In genomic region chr7:125899577-125899976, GRCh38 we compare ENCODE assay signal across 28 cellular contexts.
"Had no signal": no experiment of that assay in that cellular context is flagged by ENCODE, and none has a peak within 500 bp of the region (broad histone marks: within the 10 kb centered on the region; RNA-seq: fewer than 3 reads in every experiment).

No MANE protein-coding gene starts in this region.

- H3K36me3 ChIP-seq: ascending aorta, breast epithelium, SJSA1 had no signal

- H3K27me3 ChIP-seq: ascending aorta, breast epithelium, SJSA1 had no signal

- FAIRE-seq: TTC549 had no signal

- H3K27ac ChIP-seq: ascending aorta, breast epithelium, SJSA1 had no signal

- H3K4me2 ChIP-seq: SK-N-SH had no signal

- H3K4me1 Mint-ChIP-seq: activated CD4-positive, alpha-beta T cell treated with anti-CD3 and anti-CD28 coated beads for 36 hours; activated CD4-positive, alpha-beta T cell treated with anti-CD3 and anti-CD28 coated beads, Interleukin-2, amount 10 ng/mL, durations not matched to agents 7 days and 5 days; activated naive CD4-positive, alpha-beta T cell treated with anti-CD3 and anti-CD28 coated beads, Interleukin-2, amount 50 U/mL, for 24 hours; activated naive CD8-positive, alpha-beta T cell treated with anti-CD3 and anti-CD28 coated beads, Interleukin-2, amount 10 ng/mL, durations not matched to agents 7 days and 5 days had no signal

- H3K27me3 Mint-ChIP-seq: activated CD4-positive, alpha-beta T cell treated with anti-CD3 and anti-CD28 coated beads for 36 hours; activated CD4-positive, alpha-beta T cell treated with anti-CD3 and anti-CD28 coated beads, Interleukin-2, amount 10 ng/mL, durations not matched to agents 7 days and 5 days; activated naive CD4-positive, alpha-beta T cell treated with anti-CD3 and anti-CD28 coated beads, Interleukin-2, amount 50 U/mL, for 24 hours; activated naive CD8-positive, alpha-beta T cell treated with anti-CD3 and anti-CD28 coated beads, Interleukin-2, amount 10 ng/mL, durations not matched to agents 7 days and 5 days; activated T-cell treated with anti-CD3 and anti-CD28 coated beads, Interleukin-2, amount 50 U/mL, for 24 hours had no signal

- H3K4me3 ChIP-seq: ascending aorta, breast epithelium, SJSA1 had no signal

- DNase-seq: activated CD4-positive, alpha-beta T cell treated with anti-CD3 and anti-CD28 coated beads for 36 hours; activated CD4-positive, alpha-beta T cell treated with anti-CD3 and anti-CD28 coated beads, Interleukin-2, amount 10 ng/mL, durations not matched to agents 7 days and 5 days; activated CD4-positive, alpha-beta T cell treated with anti-CD3 and anti-CD28 coated beads, Interleukin-2, amount 50 U/mL, for 48 hours; activated CD8-positive, alpha-beta T cell treated with anti-CD3 and anti-CD28 coated beads, Interleukin-2, amount 10 ng/mL, durations not matched to agents 7 days and 5 days; activated gamma-delta T cell; activated naive CD4-positive, alpha-beta T cell treated with Interleukin-2 at 50 U/mL for 16 hours; activated naive CD8-positive, alpha-beta T cell treated with anti-CD3 and anti-CD28 coated beads, Interleukin-2, amount 10 ng/mL, durations not matched to agents 7 days and 5 days; activated T-cell treated with anti-CD3 and anti-CD28 coated beads, Interleukin-2, amount 50 U/mL, for 24 hours; amygdala; NCI-H1105; NCI-H1436 treated with DMSO at 0.1 percent for 48 hours; NCI-H1694 treated with DMSO at 0.1 percent for 48 hours; NCI-H2029; NCI-H345; NCI-H524 treated with DMSO at 0.1 percent for 48 hours; RPMI8226; SHP77 treated with DMSO at 0.1 percent for 48 hours; SK-N-SH had no signal

- H3K36me3 Mint-ChIP-seq: activated naive CD4-positive, alpha-beta T cell treated with anti-CD3 and anti-CD28 coated beads, Interleukin-2, amount 50 U/mL, for 24 hours; activated naive CD8-positive, alpha-beta T cell treated with anti-CD3 and anti-CD28 coated beads, Interleukin-2, amount 10 ng/mL, durations not matched to agents 7 days and 5 days had no signal

- H3K4me3 Mint-ChIP-seq: activated CD4-positive, alpha-beta T cell treated with anti-CD3 and anti-CD28 coated beads for 36 hours; activated CD4-positive, alpha-beta T cell treated with anti-CD3 and anti-CD28 coated beads, Interleukin-2, amount 10 ng/mL, durations not matched to agents 7 days and 5 days; activated CD8-positive, alpha-beta T cell treated with anti-CD3 and anti-CD28 coated beads, Interleukin-2, amount 10 ng/mL, durations not matched to agents 7 days and 5 days; activated naive CD4-positive, alpha-beta T cell treated with anti-CD3 and anti-CD28 coated beads, Interleukin-2, amount 50 U/mL, for 24 hours; activated naive CD8-positive, alpha-beta T cell treated with anti-CD3 and anti-CD28 coated beads, Interleukin-2, amount 10 ng/mL, durations not matched to agents 7 days and 5 days; activated T-cell treated with anti-CD3 and anti-CD28 coated beads, Interleukin-2, amount 50 U/mL, for 24 hours; T-helper 1 cell treated with Interleukin-12 subunit alpha and Interleukin-12 subunit beta and Interleukin-4 antibody, amounts not matched to agents 30 μg/mL and 1 μg/mL, for 36 hours; T-helper 2 cell treated with Interferon-gamma antibody and Interleukin-4, amounts not matched to agents 5 μg/mL and 100 μg/mL, for 36 hours had no signal

- H3K27ac Mint-ChIP-seq: activated CD4-positive, alpha-beta T cell treated with anti-CD3 and anti-CD28 coated beads for 36 hours; activated CD4-positive, alpha-beta T cell treated with anti-CD3 and anti-CD28 coated beads, Interleukin-2, amount 10 ng/mL, durations not matched to agents 7 days and 5 days; activated CD8-positive, alpha-beta T cell treated with anti-CD3 and anti-CD28 coated beads, Interleukin-2, amount 10 ng/mL, durations not matched to agents 7 days and 5 days; activated naive CD4-positive, alpha-beta T cell treated with anti-CD3 and anti-CD28 coated beads, Interleukin-2, amount 50 U/mL, for 24 hours; activated naive CD8-positive, alpha-beta T cell treated with anti-CD3 and anti-CD28 coated beads, Interleukin-2, amount 10 ng/mL, durations not matched to agents 7 days and 5 days; activated T-cell treated with anti-CD3 and anti-CD28 coated beads, Interleukin-2, amount 50 U/mL, for 24 hours; activated T-helper 2 cell treated with anti-CD3 and anti-CD28 coated beads, Interferon-gamma antibody, Interleukin-2, Interleukin-4, amounts not matched to agents 10 μg/mL and 5 μg/mL and 100 μg/mL, durations not matched to agents 14 hours and 24 hours and 36 hours; T-helper 1 cell treated with Interleukin-12 subunit alpha and Interleukin-12 subunit beta and Interleukin-4 antibody, amounts not matched to agents 30 μg/mL and 1 μg/mL, for 36 hours; T-helper 2 cell treated with Interferon-gamma antibody and Interleukin-4, amounts not matched to agents 5 μg/mL and 100 μg/mL, for 36 hours had no signal

- ATAC-seq: activated CD4-positive, alpha-beta T cell treated with anti-CD3 and anti-CD28 coated beads for 36 hours; activated CD4-positive, CD25-positive, alpha-beta regulatory T cell treated with anti-CD3 and anti-CD28 coated beads, Interleukin-2, amount 50 U/mL, for 24 hours; activated CD8-positive, alpha-beta T cell treated with anti-CD3 and anti-CD28 coated beads, Interleukin-2, amount 10 ng/mL, durations not matched to agents 7 days and 5 days; Panc1 had no signal

- H3K9me2 ChIP-seq: SK-N-SH had no signal

- H3K9me3 ChIP-seq: ascending aorta, breast epithelium, SJSA1, SK-N-SH had no signal

- H3K4me1 ChIP-seq: ascending aorta, breast epithelium, SJSA1 had no signal
